25 cellular contexts compared by ENCODE assay signal in the genomic region with DNA sequence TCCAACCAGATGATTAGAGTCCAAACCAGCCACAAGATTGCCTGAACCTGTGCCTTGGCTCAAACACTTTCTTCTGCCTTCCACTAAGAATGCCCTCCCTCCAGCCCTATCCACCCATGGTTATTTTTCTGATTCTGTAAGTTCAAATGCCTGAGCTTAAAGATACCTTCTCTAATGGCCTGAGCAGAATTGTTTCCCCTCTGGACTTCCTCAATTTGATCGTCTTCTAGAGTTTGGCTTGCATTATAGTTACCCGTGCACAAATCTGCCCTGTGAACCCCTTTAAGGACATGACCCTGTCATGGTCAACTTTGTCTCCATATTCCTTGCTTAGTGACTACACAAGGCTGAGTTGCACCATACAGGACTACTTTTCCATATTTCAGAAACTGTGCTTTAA.
DNase-seq lines count a peak whose midpoint lies in the region; ATAC-seq and TF ChIP-seq lines count a peak whose summit lies in the region.
"Had no signal": no experiment of that assay in that cellular context is flagged by ENCODE, and none has a peak within 500 bp of the region (broad histone marks: within the 10 kb centered on the region; RNA-seq: fewer than 3 reads in every experiment).

No MANE protein-coding gene starts in this region.

- H3K27me3 ChIP-seq in WERI-Rb-1 (ENCODE audit: insufficient read depth, low read depth, severe bottlenecking) = no peaks in the 10 kb centered on the region
- H3K27me3 ChIP-seq: ascending aorta had no signal

- no peak for ATAC-seq in activated CD8-positive, alpha-beta T cell treated with anti-CD3 and anti-CD28 coated beads, Interleukin-2, amount 10 ng/mL, durations not matched to agents 7 days and 5 days
- ATAC-seq in activated CD8-positive, alpha-beta T cell treated with anti-CD3 and anti-CD28 coated beads for 36 hours = no peak
- ATAC-seq in stimulated activated naive B cell treated with anti-CD40 and anti-IgM and Interleukin-4, amounts not matched to agents 10 μg/mL and 1 μg/mL and 100 μg/mL, for 72 hours (replicated peaks) = peak; percentile 63 to 68
- ATAC-seq: A549, PC-3 had no signal

- intact Hi-C loops in activated CD8-positive, alpha-beta T cell treated with anti-CD3 and anti-CD28 coated beads for 36 hours (cut with micrococcal nuclease) = loop anchor here (10.0 kb wide), 1 partner anchor 479 kb away; the partner anchor contains the start of gene FOXO1

- H3K4me3 Mint-ChIP-seq in activated CD8-positive, alpha-beta T cell treated with anti-CD3 and anti-CD28 coated beads, Interleukin-2, amount 10 ng/mL, durations not matched to agents 7 days and 5 days = no peak overlapping the region
- no peak overlapping the region for H3K4me3 Mint-ChIP-seq in activated CD8-positive, alpha-beta T cell treated with anti-CD3 and anti-CD28 coated beads for 36 hours
- H3K4me3 Mint-ChIP-seq in stimulated activated naive B cell treated with anti-CD40 and anti-IgM and Interleukin-4, amounts not matched to agents 10 μg/mL and 1 μg/mL and 100 μg/mL, for 72 hours = no peak overlapping the region
- H3K4me3 Mint-ChIP-seq: nephron had no signal

- H3K4me1 Mint-ChIP-seq in activated CD8-positive, alpha-beta T cell treated with anti-CD3 and anti-CD28 coated beads, Interleukin-2, amount 10 ng/mL, durations not matched to agents 7 days and 5 days (ENCODE audit: low read depth) = peaks cover 75% of the 10 kb centered on the region
- peaks cover 69% of the 10 kb centered on the region for H3K4me1 Mint-ChIP-seq in activated CD8-positive, alpha-beta T cell treated with anti-CD3 and anti-CD28 coated beads for 36 hours (ENCODE audit: low read depth)
- peaks cover 25 to 55% of the 10 kb centered on the region in 2 donors for H3K4me1 Mint-ChIP-seq in stimulated activated naive B cell treated with anti-CD40 and anti-IgM and Interleukin-4, amounts not matched to agents 10 μg/mL and 1 μg/mL and 100 μg/mL, for 72 hours

- no peaks in the 10 kb centered on the region for H3K9me3 ChIP-seq in WERI-Rb-1 (ENCODE audit: severe bottlenecking)
- H3K9me3 ChIP-seq: A549, ascending aorta, HAP-1, SK-N-SH had no signal

- in situ Hi-C loops in KBM-7 (cut with MboI; ENCODE audit: low pct_unique_long_range_greater_than_20kb, low sequenced_read_pairs) = no loop called here

- peaks cover 7% of the 10 kb centered on the region for H3K9me3 Mint-ChIP-seq in activated CD8-positive, alpha-beta T cell treated with anti-CD3 and anti-CD28 coated beads, Interleukin-2, amount 10 ng/mL, durations not matched to agents 7 days and 5 days (ENCODE audit: insufficient read depth)
- no peaks in the 10 kb centered on the region for H3K9me3 Mint-ChIP-seq in activated CD8-positive, alpha-beta T cell treated with anti-CD3 and anti-CD28 coated beads for 36 hours
- no peaks in the 10 kb centered on the region for H3K9me3 Mint-ChIP-seq in stimulated activated naive B cell treated with anti-CD40 and anti-IgM and Interleukin-4, amounts not matched to agents 10 μg/mL and 1 μg/mL and 100 μg/mL, for 72 hours

- peaks cover 18% of the 10 kb centered on the region for H3K36me3 Mint-ChIP-seq in activated CD8-positive, alpha-beta T cell treated with anti-CD3 and anti-CD28 coated beads, Interleukin-2, amount 10 ng/mL, durations not matched to agents 7 days and 5 days (ENCODE audit: low read depth)
- H3K36me3 Mint-ChIP-seq in activated CD8-positive, alpha-beta T cell treated with anti-CD3 and anti-CD28 coated beads for 36 hours (ENCODE audit: low read depth) = peaks cover 3% of the 10 kb centered on the region
- no peaks in the 10 kb centered on the region for H3K36me3 Mint-ChIP-seq in stimulated activated naive B cell treated with anti-CD40 and anti-IgM and Interleukin-4, amounts not matched to agents 10 μg/mL and 1 μg/mL and 100 μg/mL, for 72 hours

- no peak for DNase-seq in activated CD8-positive, alpha-beta T cell treated with anti-CD3 and anti-CD28 coated beads, Interleukin-2, amount 10 ng/mL, durations not matched to agents 7 days and 5 days
- no peak for DNase-seq in activated CD8-positive, alpha-beta T cell treated with anti-CD3 and anti-CD28 coated beads for 36 hours
- DNase-seq in KBM-7 = peak; percentile 1
- DNase-seq in WERI-Rb-1 = no peak
- no peak for DNase-seq in stimulated activated naive B cell treated with anti-CD40 and anti-IgM and Interleukin-4, amounts not matched to agents 10 μg/mL and 1 μg/mL and 100 μg/mL, for 72 hours
- DNase-seq in putamen (ENCODE audit: low spot score) = no peak
- no peak for DNase-seq in stimulated activated CD4-positive, alpha-beta T cell treated with anti-CD3 and anti-CD28 coated beads, Interleukin-2, amount 100 ng/mL, for 24 hours
- no peak for DNase-seq in NCI-H446 treated with DMSO at 0.1 percent for 48 hours (lab: John Stamatoyannopoulos, UW)
- DNase-seq: activated CD4-positive, alpha-beta T cell treated with anti-CD3 and anti-CD28 coated beads for 4 hours; activated effector memory CD4-positive, alpha-beta T cell treated with Interleukin-2 at 50 U/mL for 16 hours; activated T-cell treated with anti-CD3 and anti-CD28 coated beads, Interleukin-2, amount 50 U/mL, for 1 hour; DMS53; foreskin melanocyte; NCI-H446; PC-3; retina; SK-N-SH; stimulated activated naive CD4-positive, alpha-beta T cell treated with Interleukin-2 at 50 U/mL for 16 hours had no signal

- peak overlapping the region; percentile 74 for H3K27ac ChIP-seq in WERI-Rb-1
- H3K27ac ChIP-seq: A549, HL-60, KMS-11 had no signal

- peak overlapping the region; percentile 1 for H3K27ac Mint-ChIP-seq in activated CD8-positive, alpha-beta T cell treated with anti-CD3 and anti-CD28 coated beads, Interleukin-2, amount 10 ng/mL, durations not matched to agents 7 days and 5 days
- no peak overlapping the region for H3K27ac Mint-ChIP-seq in activated CD8-positive, alpha-beta T cell treated with anti-CD3 and anti-CD28 coated beads for 36 hours
- no peak overlapping the region for H3K27ac Mint-ChIP-seq in stimulated activated naive B cell treated with anti-CD40 and anti-IgM and Interleukin-4, amounts not matched to agents 10 μg/mL and 1 μg/mL and 100 μg/mL, for 72 hours

- no peak overlapping the region for H3K4me3 ChIP-seq in WERI-Rb-1 (ENCODE audit: low read depth, low read length)
- H3K4me3 ChIP-seq: A549, ascending aorta, HAP-1, skin epidermis had no signal

- TF ChIP-seq CTCF in activated CD8-positive, alpha-beta T cell treated with anti-CD3 and anti-CD28 coated beads for 36 hours (IDR thresholded peaks at IDR 0.05) = no peak
- no peak for TF ChIP-seq CTCF in WERI-Rb-1 (IDR thresholded peaks at IDR 0.05; ENCODE audit: low read depth, low read length)

- POLR2A ChIA-PET in activated CD8-positive, alpha-beta T cell treated with anti-CD3 and anti-CD28 coated beads, Interleukin-2, amount 10 ng/mL, durations not matched to agents 7 days and 5 days (lab: Charles Lee) = interaction anchor here (0.6 to 3.0 kb wide), 3 partner anchors 10 to 133 kb away, joined by 4 to 17 read pairs (median 5); no protein-coding TSS in a partner anchor
- POLR2A ChIA-PET in activated CD8-positive, alpha-beta T cell treated with anti-CD3 and anti-CD28 coated beads for 36 hours (lab: Charles Lee) = no interaction called here

- no peaks in the 10 kb centered on the region for H3K36me3 ChIP-seq in WERI-Rb-1
- H3K36me3 ChIP-seq: ascending aorta, HAP-1 had no signal

- H3K27me3 Mint-ChIP-seq in activated CD8-positive, alpha-beta T cell treated with anti-CD3 and anti-CD28 coated beads, Interleukin-2, amount 10 ng/mL, durations not matched to agents 7 days and 5 days (ENCODE audit: low read depth) = no peaks in the 10 kb centered on the region
- H3K27me3 Mint-ChIP-seq in activated CD8-positive, alpha-beta T cell treated with anti-CD3 and anti-CD28 coated beads for 36 hours = no peaks in the 10 kb centered on the region
- H3K27me3 Mint-ChIP-seq in stimulated activated naive B cell treated with anti-CD40 and anti-IgM and Interleukin-4, amounts not matched to agents 10 μg/mL and 1 μg/mL and 100 μg/mL, for 72 hours = no peaks in the 10 kb centered on the region

- CTCF ChIA-PET in activated CD8-positive, alpha-beta T cell treated with anti-CD3 and anti-CD28 coated beads, Interleukin-2, amount 10 ng/mL, durations not matched to agents 7 days and 5 days (lab: Charles Lee) = interaction anchor here (0.7 to 3.9 kb wide), 4 partner anchors 21 to 116 kb away, joined by 3 to 28 read pairs (median 3); no protein-coding TSS in a partner anchor
- CTCF ChIA-PET in activated CD8-positive, alpha-beta T cell treated with anti-CD3 and anti-CD28 coated beads for 36 hours (lab: Charles Lee) = interaction anchor here (1.1 kb wide), 4 partner anchors 9 to 34 kb away, joined by 3 to 5 read pairs (median 4); no protein-coding TSS in a partner anchor

Comparison
In these comparisons a context has a peak if more than half of its experiments do, and no peak if none do; other contexts are left out.
1. ATAC-seq: peak in stimulated activated naive B cell treated with anti-CD40 and anti-IgM and Interleukin-4, amounts not matched to agents 10 μg/mL and 1 μg/mL and 100 μg/mL, for 72 hours (2 of 2); none in activated CD8-positive, alpha-beta T cell treated with anti-CD3 and anti-CD28 coated beads, Interleukin-2, amount 10 ng/mL, durations not matched to agents 7 days and 5 days (single experiment) and activated CD8-positive, alpha-beta T cell treated with anti-CD3 and anti-CD28 coated beads for 36 hours (single experiment).